ENCODE assay signal across 20 cellular contexts in the genomic region with DNA sequence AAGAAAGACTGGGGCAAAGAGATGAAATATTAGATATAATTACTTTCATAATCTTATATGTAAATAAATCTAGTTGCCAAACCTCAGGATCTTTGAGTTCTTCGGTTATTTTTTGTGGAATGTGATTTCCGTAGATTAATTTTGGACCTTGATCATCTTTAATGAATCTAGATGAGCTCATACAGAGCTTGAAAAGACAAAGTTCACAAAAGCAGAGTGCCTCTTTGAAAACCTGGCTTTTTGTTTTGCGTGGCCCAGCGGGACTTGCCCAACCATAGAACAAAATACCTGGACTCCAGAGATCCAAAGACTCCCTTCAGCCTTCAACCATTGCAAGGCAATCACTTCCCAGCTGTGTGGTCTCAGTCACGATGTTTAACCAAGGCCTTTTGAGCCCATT. TPM values are rescaled to one million over a fixed set of nuclear protein-coding genes. Genes with fewer than 3 reads are reported as not detected.
DNase-seq lines count a peak whose midpoint lies in the region; ATAC-seq and TF ChIP-seq lines count a peak whose summit lies in the region.
"Had no signal": no experiment of that assay in that cellular context is flagged by ENCODE, and none has a peak within 500 bp of the region (broad histone marks: within the 10 kb centered on the region; RNA-seq: fewer than 3 reads in every experiment).

No MANE protein-coding gene starts in this region.

- H4K5ac ChIP-seq in mesendoderm (ENCODE audit: low read length), result no peak overlapping the region

- DNase-seq in DMS 273 (lab: John Stamatoyannopoulos, UW; ENCODE audit: unreplicated experiment) (peak; percentile 42), DMS 273 treated with DMSO at 0.1 percent for 48 hours (lab: John Stamatoyannopoulos, UW) (no peak), Calu3 (no peak), left lobe of liver (ENCODE audit: low spot score) (no peak), right lobe of liver (no peak), mesendoderm (no peak), NCI-H345 treated with DMSO at 0.1 percent for 48 hours (lab: John Stamatoyannopoulos, UW; ENCODE audit: unreplicated experiment) (no peak), HK-2 (ENCODE audit: unreplicated experiment) (no peak)
- DNase-seq: Caco-2; CD4-positive, CD25-positive, alpha-beta regulatory T cell; CD8-positive, alpha-beta T cell; DMS153; DND-41; H9 had no signal

- CTCF ChIA-PET in Calu3 (lab: Charles Lee), result no interaction called here

- H3K27me3 ChIP-seq in right lobe of liver (no peaks in the 10 kb centered on the region), mesendoderm (ENCODE audit: insufficient read depth, low read length, poor library complexity) (no peaks in the 10 kb centered on the region)
- H3K27me3 ChIP-seq: BLaER1 had no signal

- H3K79me2 ChIP-seq in mesendoderm (ENCODE audit: control insufficient read depth, insufficient read depth, low read length), result no peaks in the 10 kb centered on the region

- H3K4me1 Mint-ChIP-seq in Calu3 (ENCODE audit: low read depth, unreplicated experiment), result no peaks in the 10 kb centered on the region

- no peaks in the 10 kb centered on the region for H3K36me3 ChIP-seq in right lobe of liver
- H3K36me3 ChIP-seq in mesendoderm (ENCODE audit: control insufficient read depth, insufficient read depth, low read length), result no peaks in the 10 kb centered on the region

- no peaks in the 10 kb centered on the region for H3K9me3 Mint-ChIP-seq in Calu3 (ENCODE audit: low read depth, unreplicated experiment)
- H3K9me3 Mint-ChIP-seq: CD4-positive, CD25-positive, alpha-beta regulatory T cell; CD8-positive, alpha-beta T cell; GM23338; H9 had no signal

- 26% methylated on average over 5 of the region's 5 CpGs for WGBS in right lobe of liver (ENCODE audit: insufficient coverage, low coverage, low lambda C conversion rate, missing lambda C conversion rate)
- no CpG with 5 or more reads among the region's 5 CpGs for WGBS in mesendoderm (ENCODE audit: extremely low coverage, insufficient coverage, low lambda C conversion rate)

- no peak overlapping the region for H2BK15ac ChIP-seq in mesendoderm (replicated peaks; ENCODE audit: low read depth)

- H3K9ac ChIP-seq in mesendoderm (ENCODE audit: low read length), result no peak overlapping the region
- H3K9ac ChIP-seq: BLaER1 had no signal

- no peaks in the 10 kb centered on the region for H3K9me3 ChIP-seq in right lobe of liver
- H3K9me3 ChIP-seq: BLaER1, Caco-2 had no signal

- no peak overlapping the region for H3K4me3 ChIP-seq in right lobe of liver
- H3K4me3 ChIP-seq in mesendoderm (ENCODE audit: low read length), result no peak overlapping the region
- H3K4me3 ChIP-seq: BLaER1, GM12878, GM23338 had no signal

- no peak overlapping the region for H3K4me2 ChIP-seq in mesendoderm (ENCODE audit: low read length)
- H3K4me2 ChIP-seq: BLaER1, GM23338 had no signal

- peak overlapping the region; percentile 1 for H3K27ac Mint-ChIP-seq in Calu3 (ENCODE audit: unreplicated experiment)
- H3K27ac Mint-ChIP-seq: B cell; CD8-positive, alpha-beta T cell; GM23338; H9 had no signal

- H3K36me3 Mint-ChIP-seq in Calu3 (ENCODE audit: insufficient read depth, unreplicated experiment), result peaks cover 13% of the 10 kb centered on the region

- intact Hi-C loops in Calu3 (cut with micrococcal nuclease; ENCODE audit: unreplicated experiment) (no loop called here), right lobe of liver (cut with DNase I) (no loop called here)

- H3K4ac ChIP-seq in mesendoderm (ENCODE audit: low read depth, low read length), result no peak overlapping the region

- no peak for TF ChIP-seq CTCF in Calu3 (IDR thresholded peaks at IDR 0.05; ENCODE audit: unreplicated experiment)
- no peak for TF ChIP-seq CTCF in right lobe of liver (IDR thresholded peaks at IDR 0.05)

- peaks cover 0 to 11% (median 3%) of the 10 kb centered on the region in 4 donors for H3K4me1 ChIP-seq in right lobe of liver
- no peaks in the 10 kb centered on the region for H3K4me1 ChIP-seq in mesendoderm (ENCODE audit: control insufficient read depth, low read depth, low read length)
- H3K4me1 ChIP-seq: BLaER1, Caco-2 had no signal

- no peak overlapping the region for H3K27ac ChIP-seq in right lobe of liver
- no peak overlapping the region for H3K27ac ChIP-seq in mesendoderm (ENCODE audit: low read depth, low read length)
- H3K27ac ChIP-seq: 22Rv1, BLaER1, C4-2B had no signal

- no peak overlapping the region for H3K23ac ChIP-seq in mesendoderm (ENCODE audit: low read length)

- H4K8ac ChIP-seq in mesendoderm (ENCODE audit: low read depth, low read length), result no peak overlapping the region

- no peaks in the 10 kb centered on the region for H3K79me1 ChIP-seq in mesendoderm (ENCODE audit: low read length)

- H2BK120ac ChIP-seq in mesendoderm (ENCODE audit: low read depth, low read length), result no peak overlapping the region

- H2AK5ac ChIP-seq in mesendoderm (ENCODE audit: low read length), result no peak overlapping the region

- H3K27me3 Mint-ChIP-seq in Calu3 (ENCODE audit: unreplicated experiment), result no peaks in the 10 kb centered on the region
- H3K27me3 Mint-ChIP-seq: B cell; CD4-positive, CD25-positive, alpha-beta regulatory T cell had no signal

- peak; percentile 75 for ATAC-seq in left lobe of liver
- peak; percentile 65 to 86 (median 78) for ATAC-seq in right lobe of liver
- ATAC-seq: CD8-positive, alpha-beta T cell; GM12878 had no signal

- no peak overlapping the region for H3K18ac ChIP-seq in mesendoderm (ENCODE audit: low read length)

- H3K56ac ChIP-seq in mesendoderm (ENCODE audit: low read length), result no peak overlapping the region

- H2BK5ac ChIP-seq in mesendoderm (ENCODE audit: low read length), result no peak overlapping the region

- H3K4me3 Mint-ChIP-seq in Calu3 (ENCODE audit: low read depth, unreplicated experiment), result no peak overlapping the region
- H3K4me3 Mint-ChIP-seq: B cell; CD4-positive, CD25-positive, alpha-beta regulatory T cell; CD8-positive, alpha-beta T cell; GM23338; H9 had no signal

- no peak for TF ChIP-seq POLR2A in right lobe of liver (IDR thresholded peaks at IDR 0.05)

- BruUV-seq in Calu3 (replicated peaks; lab: Mats Ljungman, UMichigan), result no TSS peak

RNA-seq across cellular contexts. Expression of gene CHST2, which starts 54.8 kb away (rescaled TPM):
- total RNA-seq in Calu3 (2022), result 0.34 and 0.38 TPM in 2 replicates
- 1.2 TPM for total RNA-seq in left lobe of liver
- total RNA-seq in right lobe of liver, result 1 to 10 TPM in 4 of 6 experiments, under 1 TPM in 2; 0.73 to 1.7 (median 1.1) TPM
- 25.6 TPM for polyA plus RNA-seq in mesendoderm (2013, experiment 1 of 2)
- polyA plus RNA-seq in mesendoderm (2013, experiment 2 of 2), result 26.4 TPM
- total RNA-seq: Caco-2 had no signal
